In the genomic region with DNA sequence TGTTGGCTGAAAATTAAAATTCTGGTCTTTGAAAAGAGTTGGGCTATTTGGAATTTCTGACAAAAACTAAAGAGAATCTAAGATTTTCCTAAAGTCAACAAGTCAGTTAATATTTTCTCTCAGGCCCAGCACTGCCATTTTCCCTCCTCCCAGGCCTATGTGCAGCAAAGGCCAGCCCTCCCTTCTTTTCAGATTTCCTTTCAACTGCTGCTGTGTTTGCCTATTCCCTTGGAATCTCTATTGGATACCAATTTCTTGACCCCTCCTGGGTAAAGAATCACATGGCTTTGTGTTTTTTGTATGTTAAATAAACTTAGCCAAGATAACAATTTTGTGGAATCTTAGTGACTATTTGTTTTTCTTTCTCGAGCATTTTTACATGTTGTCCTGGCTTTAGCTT, we compare ENCODE assay signal across 14 cellular contexts. TPM values are rescaled to one million over a fixed set of nuclear protein-coding genes. Genes with fewer than 3 reads are reported as not detected.
"Had no signal": no experiment of that assay in that cellular context is flagged by ENCODE, and none has a peak within 500 bp of the region (broad histone marks: within the 10 kb centered on the region; RNA-seq: fewer than 3 reads in every experiment).

No MANE protein-coding gene starts in this region.

- H3K4me1 ChIP-seq: tibial artery had no signal

- H3K36me3 Mint-ChIP-seq: activated CD8-positive, alpha-beta memory T cell treated with anti-CD3 and anti-CD28 coated beads, Interleukin-2, amount 10 ng/mL, durations not matched to agents 7 days and 5 days; activated naive CD8-positive, alpha-beta T cell; naive thymus-derived CD8-positive, alpha-beta T cell had no signal

- H3K27me3 Mint-ChIP-seq: activated B cell treated with CpG ODN at 0.5 μM for 24 hours; activated CD4-positive, alpha-beta memory T cell treated with anti-CD3 and anti-CD28 coated beads, Interleukin-2, amount 10 ng/mL, durations not matched to agents 7 days and 5 days; activated CD8-positive, alpha-beta memory T cell treated with anti-CD3 and anti-CD28 coated beads, Interleukin-2, amount 10 ng/mL, durations not matched to agents 7 days and 5 days; activated naive CD8-positive, alpha-beta T cell; naive thymus-derived CD8-positive, alpha-beta T cell had no signal

- H3K27ac Mint-ChIP-seq: activated B cell treated with CpG ODN at 0.5 μM for 24 hours; activated CD4-positive, alpha-beta memory T cell treated with anti-CD3 and anti-CD28 coated beads, Interleukin-2, amount 10 ng/mL, durations not matched to agents 7 days and 5 days; activated CD8-positive, alpha-beta memory T cell treated with anti-CD3 and anti-CD28 coated beads, Interleukin-2, amount 10 ng/mL, durations not matched to agents 7 days and 5 days; activated naive CD8-positive, alpha-beta T cell; naive thymus-derived CD8-positive, alpha-beta T cell; T-helper 2 cell treated with Interferon-gamma antibody and Interleukin-4, amounts not matched to agents 5 μg/mL and 100 μg/mL, for 36 hours had no signal

- DNase-seq: activated B cell treated with CpG ODN at 0.5 μM for 24 hours; activated CD4-positive, alpha-beta memory T cell treated with anti-CD3 and anti-CD28 coated beads, Interleukin-2, amount 10 ng/mL, durations not matched to agents 7 days and 5 days; activated CD4-positive, alpha-beta T cell treated with anti-CD3 and anti-CD28 coated beads for 4 hours; activated CD8-positive, alpha-beta memory T cell treated with anti-CD3 and anti-CD28 coated beads, Interleukin-2, amount 10 ng/mL, durations not matched to agents 7 days and 5 days; naive thymus-derived CD8-positive, alpha-beta T cell; stimulated activated CD8-positive, alpha-beta memory T cell treated with anti-CD3 and anti-CD28 coated beads, Interleukin-4, amount 100 ng/mL, for 48 hours; stimulated activated naive CD4-positive, alpha-beta T cell treated with Interleukin-2 at 50 U/mL for 16 hours; tibial artery had no signal

- H3K9me3 ChIP-seq: tibial artery had no signal

- H3K9me3 Mint-ChIP-seq: activated B cell treated with CpG ODN at 0.5 μM for 24 hours; T-helper 2 cell treated with Interferon-gamma antibody and Interleukin-4, amounts not matched to agents 5 μg/mL and 100 μg/mL, for 36 hours had no signal

- H3K4me1 Mint-ChIP-seq: activated CD4-positive, alpha-beta memory T cell treated with anti-CD3 and anti-CD28 coated beads, Interleukin-2, amount 10 ng/mL, durations not matched to agents 7 days and 5 days had no signal

- H3K4me3 Mint-ChIP-seq: activated B cell treated with CpG ODN at 0.5 μM for 24 hours; activated CD4-positive, alpha-beta memory T cell treated with anti-CD3 and anti-CD28 coated beads, Interleukin-2, amount 10 ng/mL, durations not matched to agents 7 days and 5 days; activated CD8-positive, alpha-beta memory T cell treated with anti-CD3 and anti-CD28 coated beads, Interleukin-2, amount 10 ng/mL, durations not matched to agents 7 days and 5 days; activated naive CD8-positive, alpha-beta T cell; naive thymus-derived CD8-positive, alpha-beta T cell; T-helper 2 cell treated with Interferon-gamma antibody and Interleukin-4, amounts not matched to agents 5 μg/mL and 100 μg/mL, for 36 hours had no signal

- H3K4me3 ChIP-seq: coronary artery, tibial artery had no signal

- H3K27me3 ChIP-seq: tibial artery had no signal

- ATAC-seq: activated CD8-positive, alpha-beta memory T cell treated with anti-CD3 and anti-CD28 coated beads, Interleukin-2, amount 10 ng/mL, durations not matched to agents 7 days and 5 days; naive thymus-derived CD8-positive, alpha-beta T cell had no signal

- H3K27ac ChIP-seq: coronary artery, tibial artery had no signal

- H3K36me3 ChIP-seq: tibial artery had no signal

- FAIRE-seq: endometrium, frontal cortex, TTC549 had no signal

RNA-seq across cellular contexts. Expression of a gene that starts 20.1 kb away (rescaled TPM):
- polyA plus RNA-seq: naive thymus-derived CD8-positive, alpha-beta T cell had no signal
